In the genomic region with DNA sequence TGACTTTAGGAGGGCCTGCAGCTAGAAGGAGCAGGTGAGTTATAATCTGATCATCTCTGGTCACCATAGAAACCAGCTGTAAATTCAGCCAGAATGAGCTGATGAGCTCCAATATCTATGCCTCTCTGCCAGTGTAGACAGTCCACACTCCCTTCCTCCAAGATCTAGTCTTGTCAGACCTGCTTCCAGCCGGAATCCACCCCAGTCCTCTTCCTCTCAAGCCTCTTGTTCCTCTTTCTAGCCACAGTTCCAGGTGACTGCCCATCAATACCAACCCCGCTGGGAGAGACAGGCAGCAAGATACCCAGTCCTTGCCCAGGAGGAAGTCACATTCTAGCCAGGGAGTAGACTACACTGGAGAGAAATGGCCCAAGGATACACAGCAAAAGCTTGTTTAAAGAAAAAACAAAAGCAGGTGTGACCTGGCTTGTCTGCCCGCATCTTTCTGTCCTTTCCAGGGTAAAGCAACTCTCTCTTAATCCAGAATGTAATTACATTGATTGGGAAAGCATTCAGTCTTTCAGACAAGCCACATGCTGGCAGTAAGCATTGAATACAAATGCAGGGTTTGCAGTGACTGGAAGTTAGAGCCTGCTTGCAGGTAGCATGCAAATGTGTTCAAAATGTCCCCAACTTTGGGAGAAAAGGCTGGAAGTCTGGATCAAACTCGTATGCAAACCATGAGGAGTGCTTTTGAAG, we compare ENCODE assay signal across 16 cellular contexts. TPM values are rescaled to one million over a fixed set of nuclear protein-coding genes. Genes with fewer than 3 reads are reported as not detected.
DNase-seq lines count a peak whose midpoint lies in the region; ATAC-seq, FAIRE-seq and TF ChIP-seq lines count a peak whose summit lies in the region.
"Had no signal": no experiment of that assay in that cellular context is flagged by ENCODE, and none has a peak within 500 bp of the region (broad histone marks: within the 10 kb centered on the region; RNA-seq: fewer than 3 reads in every experiment).

No MANE protein-coding gene starts in this region.

- DNase-seq in A549 (ENCODE audit: low read depth in 1 of 2, low spot score in 1 of 2): no peak
- peak; percentile 10 for DNase-seq in GDM1 (lab: John Stamatoyannopoulos, UW)
- peak; percentile 85 for DNase-seq in NCI-H69 (lab: John Stamatoyannopoulos, UW)
- no peak for DNase-seq in esophagus squamous epithelium (lab: John Stamatoyannopoulos, UW)
- no peak for DNase-seq in cerebellar nuclear complex (lab: John Stamatoyannopoulos, UW)
- DNase-seq: activated CD4-positive, alpha-beta T cell treated with anti-CD3 and anti-CD28 coated beads, Interleukin-2, amount 50 U/mL, for 48 hours; brain microvascular endothelial cell; effector CD8-positive, alpha-beta T cell; gastrocnemius medialis; NCI-H1436; T-cell had no signal

- H3K4me3 ChIP-seq in A549 (no peak overlapping the region), esophagus squamous epithelium (no peak overlapping the region)
- H3K4me3 ChIP-seq: gastrocnemius medialis had no signal

- POLR2A ChIA-PET in A549 (lab: Yijun Ruan, JAX): interaction anchor here (1.1 kb wide), 1 partner anchor 17 kb away, joined by 4 read pairs; no protein-coding TSS in a partner anchor

- no peak for FAIRE-seq in A549 (lab: Jason Lieb, UNC)
- FAIRE-seq: GM18507 had no signal

- H3K36me3 ChIP-seq in esophagus squamous epithelium: no peaks in the 10 kb centered on the region
- H3K36me3 ChIP-seq: brain microvascular endothelial cell, gastrocnemius medialis had no signal

- peaks cover 77% of the 10 kb centered on the region for H3K4me1 ChIP-seq in A549
- H3K4me1 ChIP-seq in esophagus squamous epithelium: peaks cover 0 to 58% (median 24%) of the 10 kb centered on the region in 3 donors

- TF ChIP-seq RAD21 in A549 (conservative IDR thresholded peaks at IDR 0.05 in 1 of 2, IDR thresholded peaks at IDR 0.05 in 1 of 2): no peak

- WGBS in A549 (ENCODE audit: missing lambda C conversion rate): 81% methylated on average over 4 of the region's 4 CpGs
- 20 to 45% methylated on average over 3 to 4 of the region's 4 CpGs for WGBS in esophagus squamous epithelium, 2 donors

- no peak for TF ChIP-seq CTCF in A549 (IDR thresholded peaks at IDR 0.05)
- TF ChIP-seq CTCF in esophagus squamous epithelium (IDR thresholded peaks at IDR 0.05): no peak

- H3K9me3 ChIP-seq in A549 (peaks cover 7% of the 10 kb centered on the region; the same call in 2 of the 3 replicates), esophagus squamous epithelium (no peaks in the 10 kb centered on the region)
- H3K9me3 ChIP-seq: gastrocnemius medialis had no signal

- no peak for TF ChIP-seq EP300 in A549 (IDR thresholded peaks at IDR 0.05)

- intact Hi-C loops in esophagus squamous epithelium (cut with DNase I): no loop called here

- no peaks in the 10 kb centered on the region for H3K27me3 ChIP-seq in esophagus squamous epithelium
- H3K27me3 ChIP-seq: gastrocnemius medialis had no signal

- CTCF ChIA-PET in A549 (lab: Yijun Ruan, JAX): interaction anchor here (0.7 to 7.4 kb wide), 8 partner anchors 10 to 252 kb away, joined by 3 to 72 read pairs (median 4); no protein-coding TSS in a partner anchor

- no peak for TF ChIP-seq POLR2A in A549 (IDR thresholded peaks at IDR 0.05; ENCODE audit: low read length)
- TF ChIP-seq POLR2A in esophagus squamous epithelium (IDR thresholded peaks at IDR 0.05): no peak

- H3K4me2 ChIP-seq in A549: no peak overlapping the region

- peak in 1 of 2 experiments; percentile 32; a peak in 2 of 6 replicates for ATAC-seq in A549
- ATAC-seq in GM18519 (IDR thresholded peaks at IDR 0.05; ENCODE audit: low FRiP score, unreplicated experiment): no peak
- no peak for ATAC-seq in HG02885 (IDR thresholded peaks at IDR 0.05; ENCODE audit: poor library complexity, unreplicated experiment)
- ATAC-seq in HG03432 (IDR thresholded peaks at IDR 0.05; ENCODE audit: unreplicated experiment): no peak
- ATAC-seq: gastrocnemius medialis, HCT116, T-cell had no signal

- peak overlapping the region; percentile 97 for H3K27ac ChIP-seq in A549
- peak overlapping the region; percentile 9 to 49 (median 20) for H3K27ac ChIP-seq in esophagus squamous epithelium
- H3K27ac ChIP-seq: brain microvascular endothelial cell, gastrocnemius medialis had no signal

TF ChIP-seq in A549, 52 proteins besides CTCF, POLR2A, EP300 and RAD21:
- TF ChIP-seq POLR2AphosphoS2 (conservative IDR thresholded peaks at IDR 0.05; ENCODE audit: low read length): no peak
- no peak for TF ChIP-seq JUNB (IDR thresholded peaks at IDR 0.05)
TF ChIP-seq in A549: peak in this region for 0.

RNA-seq across cellular contexts. Expression of gene SLC35F6, which starts 9.0 kb away (rescaled TPM):
- polyA plus RNA-seq in A549 (2011; rRNA removed) (41.3 and 55.7 TPM in 2 replicates), A549 (2017; fragmentation: RNase III; extraction: RNeasy Plus Mini Kit Qiagen cat#74134 plus additional on column Dnase treatment) (40.1 to 47.6 TPM (median 46.9 TPM) in 3 replicates)
- polyA plus RNA-seq in A549 (2012; cell fraction: cytosol; rRNA removed): 23.7 and 38.0 TPM in 2 replicates
- polyA plus RNA-seq in A549 (2012; cell fraction: nucleus; rRNA removed): 33.1 and 35.8 TPM in 2 replicates
- 111 and 126 TPM in 2 replicates for polyA minus RNA-seq in A549 (2011; rRNA and poly(A)+ RNA removed)
- 10 to 100 TPM; 39.6 to 61.4 (median 48.0) TPM for total RNA-seq in esophagus squamous epithelium

RNA-seq across cellular contexts. Expression of gene CENPA, which starts 30.7 kb away (rescaled TPM):
- polyA plus RNA-seq in A549 (2011; rRNA removed) (44.1 and 46.0 TPM in 2 replicates), A549 (2017; fragmentation: RNase III; extraction: RNeasy Plus Mini Kit Qiagen cat#74134 plus additional on column Dnase treatment) (41.6 to 45.7 TPM (median 43.7 TPM) in 3 replicates)
- polyA plus RNA-seq in A549 (2012; cell fraction: cytosol; rRNA removed): 45.4 and 56.0 TPM in 2 replicates
- 25.6 and 33.4 TPM in 2 replicates for polyA plus RNA-seq in A549 (2012; cell fraction: nucleus; rRNA removed)
- 30.7 and 33.2 TPM in 2 replicates for polyA minus RNA-seq in A549 (2011; rRNA and poly(A)+ RNA removed)
- 10 to 100 TPM in 1 of 4 donors, 1 to 10 TPM in 3; 3.4 to 12.4 (median 5.0) TPM for total RNA-seq in esophagus squamous epithelium

Comparison
In these comparisons a context has a peak if more than half of its experiments do, and no peak if none do; other contexts are left out.
1. DNase-seq: peak in GDM1 (single experiment) and NCI-H69 (single experiment); none in A549 (0 of 2), esophagus squamous epithelium (single experiment) and cerebellar nuclear complex (0 of 2).